In genomic region chr1:89524369-89525168, GRCh38 we compare ENCODE assay signal across 8 cellular contexts. TPM values are rescaled to one million over a fixed set of nuclear protein-coding genes. Genes with fewer than 3 reads are reported as not detected.
DNase-seq lines count a peak whose midpoint lies in the region; ATAC-seq and TF ChIP-seq lines count a peak whose summit lies in the region.

LRRC8B (plus strand) TSS chr1:89524829; CDS start chr1:89582651, 57,822 bp downstream.

- H3K27ac ChIP-seq in adipose tissue (ENCODE audit: low read depth, low read length) = peak within 1 kb of the TSS; percentile 40
- H3K27ac ChIP-seq in heart left ventricle = peak within 1 kb of the TSS; percentile 58 to 95 (median 91)

- peak; percentile 89 to 91 (median 90) for ATAC-seq in T-cell (replicated peaks in 1 of 4)
- peak; percentile 99 to 100 (median 100) for ATAC-seq in heart left ventricle

- 0 to 1% (median 1%) methylated on average over 81 to 85 of the region's 85 CpGs for WGBS in adipose tissue, 3 donors
- 0 to 1% (median 0%) methylated on average over 25 to 85 of the region's 85 CpGs for WGBS in heart left ventricle, 4 donors

- POLR2A ChIA-PET in T-cell (lab: Charles Lee) = interaction anchor here (0.8 to 0.9 kb wide), 2 partner anchors 83 to 84 kb away, joined by 3 to 4 read pairs; no protein-coding TSS in a partner anchor

- intact Hi-C loops in heart left ventricle (cut with DNase I) = loop anchor here in 7 of 10 donors (1.0 to 10.0 kb wide), 8 partner anchors 44 to 239 kb away; no protein-coding TSS in a partner anchor

- CTCF ChIA-PET in T-cell (lab: Charles Lee) = interaction anchor here in 1 of 2 donors (1.0 to 1.2 kb wide), 2 partner anchors 98 to 106 kb away, joined by 3 read pairs; no protein-coding TSS in a partner anchor

- H3K9me3 Mint-ChIP-seq in T-cell (no peaks in the 10 kb centered on the region), type B pancreatic cell (no peaks in the 10 kb centered on the region)

- peak; percentile 89 for DNase-seq in GM10266 (ENCODE audit: extremely low spot score)
- DNase-seq in HFF-Myc (ENCODE audit: extremely low read depth, low read depth) = no peak
- peak; percentile 89 for DNase-seq in NAMALWA (ENCODE audit: low spot score)
- DNase-seq in T-cell = peak; percentile 70 to 91 (median 83)
- peak; percentile 95 to 97 (median 95) for DNase-seq in heart left ventricle
- DNase-seq in pons (ENCODE audit: low spot score) = peak; percentile 89
- DNase-seq in type B pancreatic cell (ENCODE audit: extremely low spot score, unreplicated experiment) = peak; percentile 90

- H3K36me3 Mint-ChIP-seq in T-cell = no peaks in the 10 kb centered on the region
- H3K36me3 Mint-ChIP-seq in type B pancreatic cell = no peaks in the 10 kb centered on the region

- H3K4me1 ChIP-seq in heart left ventricle = peaks cover 0 to 46% (median 12%) of the 10 kb centered on the region in 12 donors

- H3K27me3 Mint-ChIP-seq in T-cell = no peaks in the 10 kb centered on the region
- no peaks in the 10 kb centered on the region for H3K27me3 Mint-ChIP-seq in type B pancreatic cell

- no peak for TF ChIP-seq CTCF in GM10266 (IDR thresholded peaks at IDR 0.05; ENCODE audit: control insufficient read depth, insufficient read depth, low read depth, missing control alignments)
- no peak for TF ChIP-seq CTCF in HFF-Myc (IDR thresholded peaks at IDR 0.05; ENCODE audit: low read depth, low read length, missing control alignments)
- TF ChIP-seq CTCF in heart left ventricle (IDR thresholded peaks at IDR 0.05) = no peak
- no peak for TF ChIP-seq CTCF in type B pancreatic cell (conservative IDR thresholded peaks at IDR 0.05)

- H3K27ac Mint-ChIP-seq in T-cell (peak within 1 kb of the TSS; percentile 82 to 91), type B pancreatic cell (peak within 1 kb of the TSS; percentile 86)

- H3K4me3 Mint-ChIP-seq in T-cell (peak within 1 kb of the TSS in 1 of 3 donors; percentile 90), type B pancreatic cell (peak within 1 kb of the TSS; percentile 90)

- H3K4me1 Mint-ChIP-seq in T-cell (peaks cover 16 to 24% (median 17%) of the 10 kb centered on the region in 3 donors), type B pancreatic cell (ENCODE audit: unreplicated experiment) (peaks cover 15% of the 10 kb centered on the region)

- H3K36me3 ChIP-seq in heart left ventricle = peaks cover 0 to 11% (median 0%) of the 10 kb centered on the region in 9 donors

- TF ChIP-seq POLR2A in heart left ventricle (IDR thresholded peaks at IDR 0.05) = peak in 1 of 2 donors; percentile 73

- H3K9me3 ChIP-seq in heart left ventricle = no peaks in the 10 kb centered on the region

- no peaks in the 10 kb centered on the region for H3K27me3 ChIP-seq in heart left ventricle

- H3K4me3 ChIP-seq in HFF-Myc (replicated peaks; ENCODE audit: low read depth, low read length) = peak within 1 kb of the TSS; percentile 77
- peak within 1 kb of the TSS; percentile 76 to 97 (median 94) for H3K4me3 ChIP-seq in heart left ventricle

RNA-seq across cellular contexts. Expression of gene LRRC8B, which starts in this region (rescaled TPM):
- total RNA-seq in T-cell = 10 to 100 TPM; 13.3 to 17.6 (median 14.9) TPM
- polyA plus RNA-seq in adipose tissue = 1 to 10 TPM; 1.5 to 8.0 (median 2.3) TPM
- total RNA-seq in heart left ventricle = 10 to 100 TPM in 1 of 9 donors, 1 to 10 TPM in 8; 3.4 to 10.4 (median 5.0) TPM
- polyA plus RNA-seq in heart left ventricle = 1 to 10 TPM in 1 of 2 donors, under 1 TPM in 1; 0.91 to 4.7 TPM
- 12.2 and 13.1 TPM in 2 replicates for total RNA-seq in type B pancreatic cell (ENCODE audit: low replicate concordance)
